10 cellular contexts compared by ENCODE assay signal in the genomic region with DNA sequence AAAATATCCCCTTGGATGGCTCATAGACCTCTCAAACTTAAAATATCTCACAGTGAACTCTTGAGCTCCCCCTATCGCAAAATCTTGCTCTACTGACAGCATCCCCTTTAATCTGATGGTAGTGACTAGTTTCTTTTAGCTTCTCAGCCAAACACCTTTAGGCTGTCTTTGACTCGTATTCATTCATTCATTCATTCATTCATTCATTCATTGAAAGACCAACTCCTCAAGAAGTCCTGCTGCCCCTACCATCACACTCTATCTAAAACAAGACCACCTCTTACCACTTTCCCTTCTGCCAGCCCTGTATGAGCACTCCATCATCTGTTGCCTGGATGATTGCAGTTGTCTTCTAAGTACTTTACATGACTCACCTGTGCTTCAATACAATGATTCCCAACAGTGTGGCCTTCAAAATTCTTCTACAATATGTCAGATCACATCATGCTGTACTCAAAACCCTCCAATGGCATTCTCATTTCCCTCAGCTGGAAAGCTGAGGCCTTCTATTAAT. TPM values are rescaled to one million over a fixed set of nuclear protein-coding genes. Genes with fewer than 3 reads are reported as not detected.
DNase-seq lines count a peak whose midpoint lies in the region; ATAC-seq, FAIRE-seq and TF ChIP-seq lines count a peak whose summit lies in the region.
"Had no signal": no experiment of that assay in that cellular context is flagged by ENCODE, and none has a peak within 500 bp of the region (broad histone marks: within the 10 kb centered on the region; RNA-seq: fewer than 3 reads in every experiment).

No MANE protein-coding gene starts in this region.

- H3K79me1 ChIP-seq in mesenchymal stem cell (replicated peaks; ENCODE audit: low read length, poor library complexity, severe bottlenecking) = peaks cover 2% of the 10 kb centered on the region

- WGBS in mesenchymal stem cell = 25% methylated on average over 2 of the region's 2 CpGs
- 54 to 57% methylated on average over 2 of the region's 2 CpGs for WGBS in pancreas, 2 donors

- H3K27me3 ChIP-seq in mesenchymal stem cell (ENCODE audit: control insufficient read depth in 1 of 2, insufficient read depth in 1 of 2, low read length in 2 of 2) = no peaks in the 10 kb centered on the region
- no peaks in the 10 kb centered on the region for H3K27me3 ChIP-seq in pancreas
- H3K27me3 ChIP-seq: thyroid gland had no signal

- H3K9me3 ChIP-seq in mesenchymal stem cell (ENCODE audit: control insufficient read depth, low read length) (no peaks in the 10 kb centered on the region), pancreas (no peaks in the 10 kb centered on the region)
- H3K9me3 ChIP-seq: thyroid gland had no signal

- H3K4me1 ChIP-seq in mesenchymal stem cell (ENCODE audit: control insufficient read depth, insufficient read depth, low read depth, low read length) = peaks cover 5% of the 10 kb centered on the region
- peaks cover 0 to 17% (median 5%) of the 10 kb centered on the region in 3 donors for H3K4me1 ChIP-seq in pancreas

- intact Hi-C loops in pancreas (cut with DNase I) = no loop called here

- H3K27ac ChIP-seq in mesenchymal stem cell (ENCODE audit: low read length, poor library complexity, severe bottlenecking) (no peak overlapping the region), pancreas (no peak overlapping the region)
- H3K27ac ChIP-seq: thyroid gland had no signal

- peak overlapping the region; percentile 13 to 49 for H3K4ac ChIP-seq in mesenchymal stem cell (ENCODE audit: low read depth in 1 of 2, low read length in 2 of 2)

- no peak overlapping the region for H2BK5ac ChIP-seq in mesenchymal stem cell (ENCODE audit: low read depth, low read length, poor library complexity, severe bottlenecking)

- H2BK15ac ChIP-seq in mesenchymal stem cell (ENCODE audit: low read depth, poor library complexity, severe bottlenecking) = no peak overlapping the region

- H3K9ac ChIP-seq in mesenchymal stem cell (ENCODE audit: low read length) = no peak overlapping the region

- H2AK5ac ChIP-seq in mesenchymal stem cell (ENCODE audit: low read length, severe bottlenecking) = no peak overlapping the region

- no peak overlapping the region for H3K4me2 ChIP-seq in mesenchymal stem cell (ENCODE audit: low read length, poor library complexity, severe bottlenecking)

- ATAC-seq in HG03439 (IDR thresholded peaks at IDR 0.05; ENCODE audit: unreplicated experiment) (peak; percentile 54), GM19395 (IDR thresholded peaks at IDR 0.05; ENCODE audit: unreplicated experiment) (no peak), pancreas (no peak)

- peak overlapping the region; percentile 72 to 73 for H3K18ac ChIP-seq in mesenchymal stem cell (ENCODE audit: low read depth in 1 of 2, low read length in 2 of 2)

- no peak overlapping the region for H2AFZ ChIP-seq in mesenchymal stem cell (ENCODE audit: low read depth, low read length)

- H3K4me3 ChIP-seq in mesenchymal stem cell (ENCODE audit: insufficient read depth in 1 of 2, low read depth in 1 of 2, low read length in 2 of 2) (no peak overlapping the region), pancreas (no peak overlapping the region)
- H3K4me3 ChIP-seq: thyroid gland had no signal

- no peak overlapping the region for H3K14ac ChIP-seq in mesenchymal stem cell (ENCODE audit: low read length in 2 of 2)

- peaks cover 0 to 3% of the 10 kb centered on the region in 2 experiments for H3K36me3 ChIP-seq in mesenchymal stem cell (ENCODE audit: control insufficient read depth in 1 of 2, insufficient read depth in 2 of 2, low read depth in 1 of 2, low read length in 2 of 2)
- no peaks in the 10 kb centered on the region for H3K36me3 ChIP-seq in pancreas
- H3K36me3 ChIP-seq: thyroid gland had no signal

- no peak overlapping the region for H4K91ac ChIP-seq in mesenchymal stem cell (ENCODE audit: low read length)

- peak; percentile 36 for TF ChIP-seq CTCF in GM10266 (IDR thresholded peaks at IDR 0.05; ENCODE audit: control insufficient read depth, insufficient read depth, low read depth, missing control alignments)
- no peak for TF ChIP-seq CTCF in pancreas (IDR thresholded peaks at IDR 0.05)

- H3K23ac ChIP-seq in mesenchymal stem cell (ENCODE audit: low read length in 2 of 2) = no peak overlapping the region

- DNase-seq in GM10266 (ENCODE audit: extremely low spot score) (peak; percentile 10), amniotic epithelial cell (ENCODE audit: low read depth) (peak; percentile 46), mesenchymal stem cell (peak; percentile 39), NCI-H524 treated with DMSO at 0.1 percent for 48 hours (lab: John Stamatoyannopoulos, UW) (no peak), NCI-H345 treated with DMSO at 0.1 percent for 48 hours (lab: John Stamatoyannopoulos, UW; ENCODE audit: unreplicated experiment) (no peak), pancreas (no peak)
- DNase-seq: aorta, thyroid gland had no signal

- no peak for FAIRE-seq in pancreas (lab: Jason Lieb, UNC)

- H4K8ac ChIP-seq in mesenchymal stem cell (ENCODE audit: low read length) = no peak overlapping the region

- H2BK12ac ChIP-seq in mesenchymal stem cell (ENCODE audit: low read length in 2 of 2) = peak overlapping the region in 1 of 2 experiments; percentile 89

- no peak overlapping the region for H2BK120ac ChIP-seq in mesenchymal stem cell (ENCODE audit: low read depth, low read length)

RNA-seq across cellular contexts. Expression of a gene that starts 46.8 kb away (rescaled TPM):
- polyA plus RNA-seq in mesenchymal stem cell (2013, experiment 1 of 2) = 24.1 TPM
- 23.8 TPM for polyA plus RNA-seq in mesenchymal stem cell (2013, experiment 2 of 2)
- 10 to 100 TPM in 1 of 6 donors, 1 to 10 TPM in 5; 1.3 to 12.6 (median 1.8) TPM for total RNA-seq in pancreas
- polyA plus RNA-seq in pancreas = under 1 TPM; 0.30 to 0.61 TPM

Comparison
In these comparisons a context has a peak if more than half of its experiments do, and no peak if none do; other contexts are left out.
1. DNase-seq: peak in GM10266 (single experiment), amniotic epithelial cell (single experiment) and mesenchymal stem cell (single experiment); none in NCI-H524 treated with DMSO at 0.1 percent for 48 hours (single experiment), NCI-H345 treated with DMSO at 0.1 percent for 48 hours (single experiment) and pancreas (0 of 6).